Comparison of ENCODE assay signal across 32 cellular contexts in genomic region chr2:68588589-68588988, GRCh38. TPM values are rescaled to one million over a fixed set of nuclear protein-coding genes. Genes with fewer than 3 reads are reported as not detected.
"Had no signal": no experiment of that assay in that cellular context is flagged by ENCODE, and none has a peak within 500 bp of the region (broad histone marks: within the 10 kb centered on the region; RNA-seq: fewer than 3 reads in every experiment).

No MANE protein-coding gene starts in this region.

- H3K4me3 Mint-ChIP-seq: activated CD4-positive, alpha-beta memory T cell treated with anti-CD3 and anti-CD28 coated beads for 36 hours; activated CD4-positive, alpha-beta T cell treated with anti-CD3 and anti-CD28 coated beads, Interleukin-2, amount 10 ng/mL, durations not matched to agents 24 days and 14 days; activated naive CD4-positive, alpha-beta T cell treated with anti-CD3 and anti-CD28 coated beads for 36 hours; activated naive CD8-positive, alpha-beta T cell treated with anti-CD3 and anti-CD28 coated beads for 36 hours; activated T-helper 1 cell treated with anti-CD3 and anti-CD28 coated beads, Interleukin-12 subunit alpha, Interleukin-12 subunit beta, Interleukin-2, Interleukin-4 antibody, amounts not matched to agents 30 ng/mL and 10 ng/mL and 1 ng/mL, durations not matched to agents 14 hours and 24 hours and 36 hours; brain; mesothelial cell of epicardium; naive B cell; stimulated activated memory B cell treated with anti-CD40 and anti-IgM and Interleukin-4, amounts not matched to agents 10 μg/mL and 1 μg/mL and 100 μg/mL, for 72 hours; stimulated activated naive CD8-positive, alpha-beta T cell treated with anti-CD3 and anti-CD28 coated beads, Interleukin-15, amount 100 ng/mL, for 72 hours; type B pancreatic cell had no signal

- H3K4me1 Mint-ChIP-seq: activated CD4-positive, alpha-beta T cell treated with anti-CD3 and anti-CD28 coated beads, Interleukin-2, amount 10 ng/mL, durations not matched to agents 24 days and 14 days; mesothelial cell of epicardium; naive B cell; stimulated activated memory B cell treated with anti-CD40 and anti-IgM and Interleukin-4, amounts not matched to agents 10 μg/mL and 1 μg/mL and 100 μg/mL, for 72 hours had no signal

- H3K27ac Mint-ChIP-seq: activated CD4-positive, alpha-beta memory T cell treated with anti-CD3 and anti-CD28 coated beads for 36 hours; activated CD4-positive, alpha-beta T cell treated with anti-CD3 and anti-CD28 coated beads, Interleukin-2, amount 10 ng/mL, durations not matched to agents 24 days and 14 days; activated naive CD4-positive, alpha-beta T cell treated with anti-CD3 and anti-CD28 coated beads for 36 hours; activated naive CD8-positive, alpha-beta T cell treated with anti-CD3 and anti-CD28 coated beads for 36 hours; activated T-helper 1 cell treated with anti-CD3 and anti-CD28 coated beads, Interleukin-12 subunit alpha, Interleukin-12 subunit beta, Interleukin-2, Interleukin-4 antibody, amounts not matched to agents 30 ng/mL and 10 ng/mL and 1 ng/mL, durations not matched to agents 14 hours and 24 hours and 36 hours; brain; mesothelial cell of epicardium; naive B cell; stimulated activated memory B cell treated with anti-CD40 and anti-IgM and Interleukin-4, amounts not matched to agents 10 μg/mL and 1 μg/mL and 100 μg/mL, for 72 hours; stimulated activated naive CD8-positive, alpha-beta T cell treated with anti-CD3 and anti-CD28 coated beads, Interleukin-15, amount 100 ng/mL, for 72 hours; type B pancreatic cell had no signal

- H3K36me3 ChIP-seq: adrenal gland, pancreas, prostate gland, uterus had no signal

- H3K4me2 ChIP-seq: smooth muscle cell had no signal

- H3K27ac ChIP-seq: adrenal gland, esophagus muscularis mucosa, foreskin keratinocyte, pancreas, prostate gland, uterus had no signal

- H3K9me3 ChIP-seq: adrenal gland, esophagus muscularis mucosa, pancreas, prostate gland, uterus had no signal

- DNase-seq: activated CD4-positive, alpha-beta memory T cell treated with anti-CD3 and anti-CD28 coated beads for 36 hours; activated CD4-positive, alpha-beta T cell treated with anti-CD3 and anti-CD28 coated beads, Interleukin-2, amount 10 ng/mL, durations not matched to agents 24 days and 14 days; activated CD4-positive, CD25-positive, alpha-beta regulatory T cell treated with anti-CD3 and anti-CD28 coated beads, Interleukin-2, amount 50 U/mL, for 72 hours; activated CD8-positive, alpha-beta memory T cell treated with anti-CD3 and anti-CD28 coated beads, Interleukin-2, amount 50 U/mL, for 4 hours; activated effector memory CD4-positive, alpha-beta T cell treated with anti-CD3 and anti-CD28 coated beads, Interleukin-2, amount 50 U/mL, for 16 hours; activated naive CD4-positive, alpha-beta T cell treated with anti-CD3 and anti-CD28 coated beads for 36 hours; activated naive CD8-positive, alpha-beta T cell treated with anti-CD3 and anti-CD28 coated beads for 36 hours; activated T-cell treated with anti-CD3 and anti-CD28 coated beads, Interleukin-2, amount 50 U/mL, for 1 hour; adrenal gland; aorta; cortex of kidney; left ventricle myocardium superior; naive B cell; nucleus accumbens; pancreas; stimulated activated CD4-positive, alpha-beta T cell treated with anti-CD3 and anti-CD28 coated beads, Interleukin-1b, Interleukin-23, amount 100 ng/mL, for 48 hours; stimulated activated CD4-positive, alpha-beta T cell treated with anti-CD3 and anti-CD28 coated beads, Interleukin-4, amount 100 ng/mL, for 4 hours; stimulated activated CD8-positive, alpha-beta memory T cell treated with anti-CD3 and anti-CD28 coated beads, Interleukin-4, amount 100 ng/mL, for 48 hours; stimulated activated naive CD8-positive, alpha-beta T cell treated with anti-CD3 and anti-CD28 coated beads, Interleukin-15, amount 100 ng/mL, for 72 hours; substantia nigra; uterus had no signal

- FAIRE-seq: endothelial cell of umbilical vein, islet of Langerhans, pancreas had no signal

- H3K4me3 ChIP-seq: adrenal gland, esophagus muscularis mucosa, pancreas, prostate gland, smooth muscle cell, uterus had no signal

- ATAC-seq: foreskin keratinocyte; left ventricle myocardium superior; pancreas; stimulated activated memory B cell treated with anti-CD40 and anti-IgM and Interleukin-4, amounts not matched to agents 10 μg/mL and 1 μg/mL and 100 μg/mL, for 72 hours; stimulated activated naive CD8-positive, alpha-beta T cell treated with anti-CD3 and anti-CD28 coated beads, Interleukin-15, amount 100 ng/mL, for 72 hours had no signal

- H3K36me3 Mint-ChIP-seq: activated CD4-positive, alpha-beta memory T cell treated with anti-CD3 and anti-CD28 coated beads for 36 hours; activated naive CD8-positive, alpha-beta T cell treated with anti-CD3 and anti-CD28 coated beads for 36 hours; brain; type B pancreatic cell had no signal

- H3K27me3 ChIP-seq: adrenal gland, esophagus muscularis mucosa, foreskin keratinocyte, pancreas, uterus had no signal

- H3K27me3 Mint-ChIP-seq: activated CD4-positive, alpha-beta memory T cell treated with anti-CD3 and anti-CD28 coated beads for 36 hours; activated naive CD8-positive, alpha-beta T cell treated with anti-CD3 and anti-CD28 coated beads for 36 hours; brain; naive B cell; stimulated activated memory B cell treated with anti-CD40 and anti-IgM and Interleukin-4, amounts not matched to agents 10 μg/mL and 1 μg/mL and 100 μg/mL, for 72 hours; stimulated activated naive CD8-positive, alpha-beta T cell treated with anti-CD3 and anti-CD28 coated beads, Interleukin-15, amount 100 ng/mL, for 72 hours; type B pancreatic cell had no signal

- H3K9me3 Mint-ChIP-seq: activated CD4-positive, alpha-beta memory T cell treated with anti-CD3 and anti-CD28 coated beads for 36 hours; activated CD4-positive, alpha-beta T cell treated with anti-CD3 and anti-CD28 coated beads, Interleukin-2, amount 10 ng/mL, durations not matched to agents 24 days and 14 days; activated naive CD4-positive, alpha-beta T cell treated with anti-CD3 and anti-CD28 coated beads for 36 hours; activated naive CD8-positive, alpha-beta T cell treated with anti-CD3 and anti-CD28 coated beads for 36 hours; activated T-helper 1 cell treated with anti-CD3 and anti-CD28 coated beads, Interleukin-12 subunit alpha, Interleukin-12 subunit beta, Interleukin-2, Interleukin-4 antibody, amounts not matched to agents 30 ng/mL and 10 ng/mL and 1 ng/mL, durations not matched to agents 14 hours and 24 hours and 36 hours; naive B cell; stimulated activated memory B cell treated with anti-CD40 and anti-IgM and Interleukin-4, amounts not matched to agents 10 μg/mL and 1 μg/mL and 100 μg/mL, for 72 hours; stimulated activated naive CD8-positive, alpha-beta T cell treated with anti-CD3 and anti-CD28 coated beads, Interleukin-15, amount 100 ng/mL, for 72 hours; type B pancreatic cell had no signal

- H3K4me1 ChIP-seq: adrenal gland, esophagus muscularis mucosa, foreskin keratinocyte, pancreas, prostate gland, uterus had no signal

RNA-seq across cellular contexts. Expression of gene PROKR1, which starts 54.8 kb away (rescaled TPM):
- total RNA-seq: activated CD4-positive, alpha-beta memory T cell treated with anti-CD3 and anti-CD28 coated beads for 36 hours; activated CD4-positive, alpha-beta T cell treated with anti-CD3 and anti-CD28 coated beads, Interleukin-2, amount 10 ng/mL, durations not matched to agents 24 days and 14 days; activated naive CD4-positive, alpha-beta T cell treated with anti-CD3 and anti-CD28 coated beads for 36 hours; activated T-helper 1 cell treated with anti-CD3 and anti-CD28 coated beads, Interleukin-12 subunit alpha, Interleukin-12 subunit beta, Interleukin-2, Interleukin-4 antibody, amounts not matched to agents 30 ng/mL and 10 ng/mL and 1 ng/mL, durations not matched to agents 14 hours and 24 hours and 36 hours; aorta; endothelial cell of umbilical vein; esophagus muscularis mucosa; foreskin keratinocyte; left ventricle myocardium superior; pancreas; smooth muscle cell had no signal
- polyA plus RNA-seq: aorta, endothelial cell of umbilical vein, foreskin keratinocyte, smooth muscle cell had no signal
